ENCODE assay signal across 14 cellular contexts in the genomic region with DNA sequence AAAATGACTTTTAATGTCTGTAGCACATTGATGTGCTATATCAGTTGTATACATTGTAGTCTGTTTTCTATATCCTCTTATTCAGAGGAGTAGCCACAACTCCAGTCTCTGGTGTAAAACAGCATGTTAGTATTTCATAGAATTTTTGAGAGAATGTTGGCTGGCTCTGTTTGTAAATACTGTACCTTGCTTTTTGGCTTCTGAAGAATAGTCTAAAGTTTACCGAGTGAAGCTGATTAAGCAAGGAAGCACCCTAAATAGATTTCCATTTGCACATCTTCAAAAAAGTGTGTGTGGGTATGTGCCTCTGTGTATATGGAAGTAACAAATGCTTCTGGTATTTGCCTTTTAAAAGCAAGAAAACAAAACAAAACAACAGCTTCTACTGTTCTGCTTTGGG. TPM values are rescaled to one million over a fixed set of nuclear protein-coding genes. Genes with fewer than 3 reads are reported as not detected.
DNase-seq lines count a peak whose midpoint lies in the region; ATAC-seq and TF ChIP-seq lines count a peak whose summit lies in the region.
"Had no signal": no experiment of that assay in that cellular context is flagged by ENCODE, and none has a peak within 500 bp of the region (broad histone marks: within the 10 kb centered on the region; RNA-seq: fewer than 3 reads in every experiment).

No MANE protein-coding gene starts in this region.

- no peak for DNase-seq in osteoblast (ENCODE audit: insufficient read length, low spot score, missing footprints)
- DNase-seq in MG63, result no peak
- no peak for DNase-seq in BE2C
- no peak for DNase-seq in stimulated activated naive CD8-positive, alpha-beta T cell treated with anti-CD3 and anti-CD28 coated beads, Interleukin-15, amount 100 ng/mL, for 72 hours
- no peak for DNase-seq in T-helper 2 cell
- DNase-seq: activated naive CD4-positive, alpha-beta T cell treated with anti-CD3 and anti-CD28 coated beads, Interleukin-2, amount 50 U/mL, for 16 hours; activated T-cell treated with anti-CD3 and anti-CD28 coated beads, Interleukin-2, amount 50 U/mL, for 72 hours; aorta; NCI-H1105 treated with DMSO at 0.1 percent for 48 hours; NCI-H524 treated with DMSO at 0.1 percent for 48 hours; uterus had no signal

- H3K4me1 ChIP-seq in ACC112 (ENCODE audit: control insufficient read depth, insufficient read depth, low read length, unreplicated experiment) (peaks cover 68% of the 10 kb centered on the region), endocrine pancreas (ENCODE audit: control insufficient read depth, insufficient read depth, low read length) (peaks cover 34% of the 10 kb centered on the region), osteoblast (ENCODE audit: insufficient read depth, low read length) (peaks cover 55% of the 10 kb centered on the region), BE2C (no peaks in the 10 kb centered on the region)

- H3K36me3 ChIP-seq in ACC112 (ENCODE audit: insufficient read depth, low read length) (no peaks in the 10 kb centered on the region), endocrine pancreas (ENCODE audit: control insufficient read depth, insufficient read depth, low read length) (no peaks in the 10 kb centered on the region), osteoblast (ENCODE audit: insufficient read depth, low read length) (peaks cover 6% of the 10 kb centered on the region), MG63 (no peaks in the 10 kb centered on the region; the same call in 1 of the 2 replicates), BE2C (no peaks in the 10 kb centered on the region)
- H3K36me3 ChIP-seq: uterus had no signal

- no peaks in the 10 kb centered on the region for H3K9me3 Mint-ChIP-seq in IgD-negative memory B cell
- no peaks in the 10 kb centered on the region for H3K9me3 Mint-ChIP-seq in stimulated activated naive CD8-positive, alpha-beta T cell treated with anti-CD3 and anti-CD28 coated beads, Interleukin-15, amount 100 ng/mL, for 72 hours
- H3K9me3 Mint-ChIP-seq: activated T-cell treated with anti-CD3 and anti-CD28 coated beads, Interleukin-2, amount 50 U/mL, for 72 hours had no signal

- H3K4me2 ChIP-seq in osteoblast (ENCODE audit: insufficient read depth, low read length), result no peak overlapping the region

- no peak overlapping the region for H3K9ac ChIP-seq in endocrine pancreas (ENCODE audit: control insufficient read depth, insufficient read depth, low read length)

- peak overlapping the region in 2 of 4 donors; percentile 21 to 22 for H3K4me3 Mint-ChIP-seq in IgD-negative memory B cell
- no peak overlapping the region for H3K4me3 Mint-ChIP-seq in stimulated activated naive CD8-positive, alpha-beta T cell treated with anti-CD3 and anti-CD28 coated beads, Interleukin-15, amount 100 ng/mL, for 72 hours
- H3K4me3 Mint-ChIP-seq: activated T-cell treated with anti-CD3 and anti-CD28 coated beads, Interleukin-2, amount 50 U/mL, for 72 hours had no signal

- no peak for TF ChIP-seq CTCF in osteoblast (IDR thresholded peaks at IDR 0.05; ENCODE audit: extremely low read depth, low read depth, low read length)
- no peak for TF ChIP-seq CTCF in BE2C (IDR thresholded peaks at IDR 0.05; ENCODE audit: low read depth, low read length)

- H3K27me3 Mint-ChIP-seq in IgD-negative memory B cell, result no peaks in the 10 kb centered on the region
- no peaks in the 10 kb centered on the region for H3K27me3 Mint-ChIP-seq in stimulated activated naive CD8-positive, alpha-beta T cell treated with anti-CD3 and anti-CD28 coated beads, Interleukin-15, amount 100 ng/mL, for 72 hours

- ATAC-seq in stimulated activated naive CD8-positive, alpha-beta T cell treated with anti-CD3 and anti-CD28 coated beads, Interleukin-15, amount 100 ng/mL, for 72 hours, result no peak
- ATAC-seq: activated T-cell treated with anti-CD3 and anti-CD28 coated beads, Interleukin-2, amount 50 U/mL, for 72 hours had no signal

- H3K27me3 ChIP-seq in ACC112 (ENCODE audit: insufficient read depth, low read length), result no peaks in the 10 kb centered on the region
- H3K27me3 ChIP-seq in endocrine pancreas (ENCODE audit: control insufficient read depth, insufficient read depth, low read length), result no peaks in the 10 kb centered on the region
- no peaks in the 10 kb centered on the region for H3K27me3 ChIP-seq in osteoblast (ENCODE audit: insufficient read depth, low read length)
- no peaks in the 10 kb centered on the region for H3K27me3 ChIP-seq in MG63
- no peaks in the 10 kb centered on the region for H3K27me3 ChIP-seq in BE2C
- H3K27me3 ChIP-seq: uterus had no signal

- H3K79me2 ChIP-seq in ACC112 (ENCODE audit: control insufficient read depth, insufficient read depth, low read length, unreplicated experiment) (peaks cover 78% of the 10 kb centered on the region), osteoblast (ENCODE audit: insufficient read depth, low read length) (peaks cover 77% of the 10 kb centered on the region)

- H3K4me1 Mint-ChIP-seq in IgD-negative memory B cell, result peaks cover 53 to 73% (median 64%) of the 10 kb centered on the region in 3 donors
- H3K4me1 Mint-ChIP-seq in stimulated activated naive CD8-positive, alpha-beta T cell treated with anti-CD3 and anti-CD28 coated beads, Interleukin-15, amount 100 ng/mL, for 72 hours, result peaks cover 76% of the 10 kb centered on the region

- H3K9me3 ChIP-seq in endocrine pancreas (ENCODE audit: control insufficient read depth, low read length) (no peaks in the 10 kb centered on the region), osteoblast (ENCODE audit: low read depth, low read length) (no peaks in the 10 kb centered on the region), MG63 (no peaks in the 10 kb centered on the region), BE2C (no peaks in the 10 kb centered on the region)
- H3K9me3 ChIP-seq: uterus had no signal

- H2AFZ ChIP-seq in ACC112 (ENCODE audit: low read length, unreplicated experiment) (no peak overlapping the region), osteoblast (ENCODE audit: low read length) (no peak overlapping the region)

- H3K36me3 Mint-ChIP-seq in IgD-negative memory B cell, result peaks cover 5% of the 10 kb centered on the region

- H4K20me1 ChIP-seq in osteoblast (ENCODE audit: insufficient read depth, low read length), result peaks cover 55% of the 10 kb centered on the region

- peak overlapping the region; percentile 54 to 87 (median 87) for H3K27ac Mint-ChIP-seq in IgD-negative memory B cell
- no peak overlapping the region for H3K27ac Mint-ChIP-seq in stimulated activated naive CD8-positive, alpha-beta T cell treated with anti-CD3 and anti-CD28 coated beads, Interleukin-15, amount 100 ng/mL, for 72 hours

- H3K27ac ChIP-seq in ACC112 (ENCODE audit: low read depth, low read length) (peak overlapping the region; percentile 91; the same call in 1 of the 2 replicates), osteoblast (ENCODE audit: low read depth, low read length) (peak overlapping the region; percentile 76)
- H3K27ac ChIP-seq: uterus had no signal

- H3K4me3 ChIP-seq in ACC112 (ENCODE audit: low read depth, low read length) (no peak overlapping the region), endocrine pancreas (ENCODE audit: control insufficient read depth, insufficient read depth, low read length) (peak overlapping the region; percentile 38), osteoblast (ENCODE audit: insufficient read depth, low read length) (no peak overlapping the region), MG63 (no peak overlapping the region), BE2C (ENCODE audit: low read depth, low read length) (no peak overlapping the region)
- H3K4me3 ChIP-seq: uterus had no signal

RNA-seq across cellular contexts. Expression of a gene that starts 50.5 kb away (rescaled TPM):
- polyA plus RNA-seq in IgD-negative memory B cell, result 9.3 TPM
- 231 and 287 TPM in 2 replicates for total RNA-seq in osteoblast
- 64.6 and 76.9 TPM in 2 replicates for total RNA-seq in MG63 (2014; rRNA removed; shearing (Covaris generic); ENCODE audit: low replicate concordance)
- 31.0 TPM for polyA plus RNA-seq in BE2C (2012; ENCODE audit: insufficient read depth, insufficient read length, low read depth)

Comparison
In these comparisons a context has a peak if more than half of its experiments do, and no peak if none do; other contexts are left out.
1. H3K27ac Mint-ChIP-seq: peak in IgD-negative memory B cell (3 of 3); none in stimulated activated naive CD8-positive, alpha-beta T cell treated with anti-CD3 and anti-CD28 coated beads, Interleukin-15, amount 100 ng/mL, for 72 hours (0 of 2).